In the genomic region with DNA sequence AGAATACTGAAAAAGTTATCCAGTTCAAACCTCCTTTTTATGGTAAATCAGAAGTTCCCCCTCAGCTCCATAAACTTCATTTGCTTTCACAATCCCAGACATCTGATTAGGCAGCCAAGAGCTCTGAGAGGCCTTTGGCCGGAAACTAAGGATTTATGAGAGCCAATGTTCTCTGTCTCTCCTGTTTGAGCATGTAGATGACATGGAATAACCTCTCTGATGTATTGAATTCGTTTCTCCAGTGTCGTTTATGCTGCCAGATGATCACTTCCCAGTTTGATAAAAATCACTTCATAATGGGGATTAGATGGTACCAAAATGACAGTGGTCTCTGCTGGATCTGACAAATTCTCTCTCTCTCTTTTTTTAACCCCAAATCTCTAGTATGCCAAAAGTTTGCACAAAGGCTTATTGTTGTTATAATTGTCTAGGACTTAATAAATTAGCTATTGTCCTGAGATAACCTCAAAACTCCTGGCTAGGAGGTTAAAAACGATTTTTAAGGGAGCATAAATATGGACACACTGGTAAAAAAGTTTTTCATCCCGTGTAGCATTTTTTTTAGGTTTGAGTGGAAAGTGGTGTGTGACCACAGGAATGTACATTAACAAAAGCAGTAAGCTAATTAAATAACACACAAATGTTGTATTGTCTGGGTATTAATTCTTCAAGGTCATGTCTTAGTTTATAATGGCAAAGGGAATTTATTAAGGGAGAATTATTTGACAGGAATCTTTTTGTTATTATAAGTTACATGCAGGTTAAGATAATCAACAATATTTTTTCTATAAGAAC, we compare ENCODE assay signal across 10 cellular contexts.
DNase-seq lines count a peak whose midpoint lies in the region; ATAC-seq and TF ChIP-seq lines count a peak whose summit lies in the region.
"Had no signal": no experiment of that assay in that cellular context is flagged by ENCODE, and none has a peak within 500 bp of the region (broad histone marks: within the 10 kb centered on the region; RNA-seq: fewer than 3 reads in every experiment).

No MANE protein-coding gene starts in this region.

- peaks cover 0 to 24% (median 0%) of the 10 kb centered on the region in 3 donors for H3K4me1 ChIP-seq in gastroesophageal sphincter

- H3K9me3 Mint-ChIP-seq in osteocyte (ENCODE audit: unreplicated experiment) = peaks cover 4% of the 10 kb centered on the region

- H3K4me3 ChIP-seq in gastroesophageal sphincter = no peak overlapping the region

- TF ChIP-seq EP300 in gastroesophageal sphincter (IDR thresholded peaks at IDR 0.05) = no peak

- H3K36me3 Mint-ChIP-seq in osteocyte (ENCODE audit: unreplicated experiment) = peaks cover 3% of the 10 kb centered on the region
- H3K36me3 Mint-ChIP-seq: CD4-positive, CD25-positive, alpha-beta regulatory T cell had no signal

- H3K4me3 Mint-ChIP-seq in osteocyte (ENCODE audit: unreplicated experiment) = no peak overlapping the region
- H3K4me3 Mint-ChIP-seq: CD4-positive, CD25-positive, alpha-beta regulatory T cell had no signal

- WGBS in gastroesophageal sphincter (ENCODE audit: low coverage in 1 of 2), 2 donors = 29 to 32% methylated on average over 5 of the region's 5 CpGs

- no peaks in the 10 kb centered on the region for H3K27me3 Mint-ChIP-seq in osteocyte (ENCODE audit: unreplicated experiment)

- no peaks in the 10 kb centered on the region for H3K36me3 ChIP-seq in gastroesophageal sphincter

- DNase-seq in Daoy (ENCODE audit: low read depth) (peak; percentile 49), osteocyte (ENCODE audit: extremely low spot score, unreplicated experiment) (no peak), HK-2 (ENCODE audit: unreplicated experiment) (no peak), RKO (ENCODE audit: low spot score) (no peak), KG1 (lab: John Stamatoyannopoulos, UW) (no peak)
- DNase-seq in stimulated activated CD4-positive, alpha-beta T cell treated with anti-CD3 and anti-CD28 coated beads, Interleukin-15, amount 100 ng/mL, for 24 hours = no peak
- DNase-seq: CD4-positive, CD25-positive, alpha-beta regulatory T cell; NCI-H1417 treated with DMSO at 0.1 percent for 48 hours had no signal

- H3K27ac ChIP-seq in VCaP (peak overlapping the region; percentile 84), gastroesophageal sphincter (peak overlapping the region in 2 of 4 donors; percentile 31 to 66)

- peak; percentile 57 for ATAC-seq in gastroesophageal sphincter

- TF ChIP-seq POLR2A in gastroesophageal sphincter (IDR thresholded peaks at IDR 0.05) = no peak

- H3K4me1 Mint-ChIP-seq in osteocyte (ENCODE audit: unreplicated experiment) = peaks cover 52% of the 10 kb centered on the region

- H3K9me3 ChIP-seq in gastroesophageal sphincter = no peaks in the 10 kb centered on the region

- H3K27me3 ChIP-seq in gastroesophageal sphincter = no peaks in the 10 kb centered on the region

- peak overlapping the region; percentile 98 for H3K27ac Mint-ChIP-seq in osteocyte (ENCODE audit: unreplicated experiment)
- H3K27ac Mint-ChIP-seq: CD4-positive, CD25-positive, alpha-beta regulatory T cell had no signal

- TF ChIP-seq CTCF in VCaP (conservative IDR thresholded peaks at IDR 0.05) (no peak), gastroesophageal sphincter (IDR thresholded peaks at IDR 0.05) (no peak), osteocyte (IDR thresholded peaks at IDR 0.05) (no peak)
